In genomic region chr1:156675715-156676311, GRCh38 we compare ENCODE assay signal across 9 cellular contexts. TPM values are rescaled to one million over a fixed set of nuclear protein-coding genes. Genes with fewer than 3 reads are reported as not detected.
A peak's percentile ranks its signal among the peaks of the same experiment; 100 is the strongest.
DNase-seq lines count a peak whose midpoint lies in the region; ATAC-seq and TF ChIP-seq lines count a peak whose summit lies in the region.
"Had no signal": no experiment of that assay in that cellular context is flagged by ENCODE, and none has a peak within 500 bp of the region (broad histone marks: within the 10 kb centered on the region; RNA-seq: fewer than 3 reads in every experiment).

No MANE protein-coding gene starts in this region.

- peaks cover 0 to 59% of the 10 kb centered on the region in 2 donors for H3K4me1 ChIP-seq in right atrium auricular region
- peaks cover 9% of the 10 kb centered on the region for H3K4me1 ChIP-seq in rectal smooth muscle tissue (ENCODE audit: control insufficient read depth, insufficient read depth, low read length)

- H3K9me3 Mint-ChIP-seq in activated T-cell treated with anti-CD3 and anti-CD28 coated beads, Interleukin-2, amount 50 U/mL, for 72 hours, result no peaks in the 10 kb centered on the region

- H3K9ac ChIP-seq in rectal smooth muscle tissue (ENCODE audit: low read length), result no peak overlapping the region

- H3K4me3 ChIP-seq in right atrium auricular region, result peak overlapping the region; percentile 71 to 72
- H3K4me3 ChIP-seq in rectal smooth muscle tissue (ENCODE audit: low read length), result peak overlapping the region; percentile 42

- no peak for ATAC-seq in activated T-cell treated with anti-CD3 and anti-CD28 coated beads, Interleukin-2, amount 50 U/mL, for 72 hours (replicated peaks in 1 of 2)
- ATAC-seq in HG03342 (IDR thresholded peaks at IDR 0.05; ENCODE audit: unreplicated experiment), result no peak

- H3K27me3 ChIP-seq in right atrium auricular region (no peaks in the 10 kb centered on the region), rectal smooth muscle tissue (ENCODE audit: control insufficient read depth, insufficient read depth, low read length) (peaks cover 7% of the 10 kb centered on the region)

- no peak for TF ChIP-seq CTCF in right atrium auricular region (IDR thresholded peaks at IDR 0.05)

- H3K27ac ChIP-seq in right atrium auricular region (peak overlapping the region; percentile 90 to 96), rectal smooth muscle tissue (ENCODE audit: low read depth, low read length) (no peak overlapping the region)

- H3K36me3 ChIP-seq in right atrium auricular region, result peaks cover 36% of the 10 kb centered on the region
- no peaks in the 10 kb centered on the region for H3K36me3 ChIP-seq in rectal smooth muscle tissue (ENCODE audit: control insufficient read depth, insufficient read depth, low read length)

- DNase-seq in ELF-1 (ENCODE audit: low read depth, low spot score) (peak; percentile 69), UCSD-AML1 (lab: John Stamatoyannopoulos, UW; ENCODE audit: unreplicated experiment) (peak; percentile 38), right atrium auricular region (ENCODE audit: low spot score) (no peak), HPDE6-E6E7 (ENCODE audit: extremely low spot score) (no peak), ureter (ENCODE audit: low spot score) (no peak)
- DNase-seq in activated T-cell treated with anti-CD3 and anti-CD28 coated beads, Interleukin-2, amount 50 U/mL, for 72 hours, result no peak

- no peaks in the 10 kb centered on the region for H3K36me3 Mint-ChIP-seq in activated T-cell treated with anti-CD3 and anti-CD28 coated beads, Interleukin-2, amount 50 U/mL, for 72 hours (ENCODE audit: insufficient read depth in 2 of 2)

- H3K4me3 Mint-ChIP-seq in activated T-cell treated with anti-CD3 and anti-CD28 coated beads, Interleukin-2, amount 50 U/mL, for 72 hours, result no peak overlapping the region

- H3K9me3 ChIP-seq in right atrium auricular region, result no peaks in the 10 kb centered on the region

- H3K27me3 Mint-ChIP-seq in activated T-cell treated with anti-CD3 and anti-CD28 coated beads, Interleukin-2, amount 50 U/mL, for 72 hours (ENCODE audit: low read depth), result peaks cover 70% of the 10 kb centered on the region

- peaks cover 16% of the 10 kb centered on the region for H3K4me1 Mint-ChIP-seq in activated T-cell treated with anti-CD3 and anti-CD28 coated beads, Interleukin-2, amount 50 U/mL, for 72 hours (ENCODE audit: low read depth)

- H3K27ac Mint-ChIP-seq in activated T-cell treated with anti-CD3 and anti-CD28 coated beads, Interleukin-2, amount 50 U/mL, for 72 hours, result no peak overlapping the region

RNA-seq across cellular contexts. Expression of gene NES, which starts 1.4 kb away (rescaled TPM):
- total RNA-seq in right atrium auricular region, result 100 to 1,000 TPM; 134 to 173 TPM
- total RNA-seq in ureter, result 42.4 TPM
- total RNA-seq in activated T-cell treated with anti-CD3 and anti-CD28 coated beads, Interleukin-2, amount 50 U/mL, for 72 hours, result under 1 TPM in 1 of 2 donors, not detected in 1; 0.05 TPM

RNA-seq across cellular contexts. Expression of gene CRABP2, which starts 29.6 kb away (rescaled TPM):
- total RNA-seq in right atrium auricular region (1 to 10 TPM in 1 of 2 donors, under 1 TPM in 1; 0.67 to 2.5 TPM), ureter (229 TPM)
- total RNA-seq in activated T-cell treated with anti-CD3 and anti-CD28 coated beads, Interleukin-2, amount 50 U/mL, for 72 hours, result 1 to 10 TPM; 2.5 TPM

RNA-seq across cellular contexts. Expression of gene BCAN, which starts 33.9 kb away (rescaled TPM):
- total RNA-seq in right atrium auricular region (not detected), ureter (1.1 TPM)
- total RNA-seq in activated T-cell treated with anti-CD3 and anti-CD28 coated beads, Interleukin-2, amount 50 U/mL, for 72 hours, result under 1 TPM in 1 of 2 donors, not detected in 1; 0.10 TPM
- total RNA-seq: Daoy had no signal

RNA-seq across cellular contexts. Expression of gene METTL25B, which starts 52.5 kb away (rescaled TPM):
- 10 to 100 TPM in 1 of 2 donors, 1 to 10 TPM in 1; 7.4 to 15.6 TPM for total RNA-seq in right atrium auricular region
- total RNA-seq in ureter, result 49.5 TPM
- total RNA-seq in activated T-cell treated with anti-CD3 and anti-CD28 coated beads, Interleukin-2, amount 50 U/mL, for 72 hours, result 100 to 1,000 TPM in 1 of 2 donors, 10 to 100 TPM in 1; 90.5 to 100 TPM

RNA-seq across cellular contexts. Expression of gene ISG20L2, which starts 52.8 kb away (rescaled TPM):
- 10 to 100 TPM; 13.6 to 18.0 TPM for total RNA-seq in right atrium auricular region
- total RNA-seq in ureter, result 42.7 TPM
- 10 to 100 TPM; 36.3 to 37.1 TPM for total RNA-seq in activated T-cell treated with anti-CD3 and anti-CD28 coated beads, Interleukin-2, amount 50 U/mL, for 72 hours

Comparison
In these comparisons a context has a peak if more than half of its experiments do, and no peak if none do; other contexts are left out.
1. DNase-seq: peak in ELF-1 (single experiment) and UCSD-AML1 (single experiment); none in right atrium auricular region (single experiment), HPDE6-E6E7 (single experiment), ureter (single experiment) and activated T-cell treated with anti-CD3 and anti-CD28 coated beads, Interleukin-2, amount 50 U/mL, for 72 hours (0 of 2).
2. RNA of gene NES, which starts 1.4 kb away (total RNA-seq): 134 to 173 TPM in right atrium auricular region and 42.4 TPM in ureter (single experiment); 0.05 TPM in activated T-cell treated with anti-CD3 and anti-CD28 coated beads, Interleukin-2, amount 50 U/mL, for 72 hours; every median in the first group is over 10 times any median in the second.
3. RNA of gene CRABP2, which starts 29.6 kb away (total RNA-seq): 229 TPM in ureter (single experiment); 2.5 TPM in activated T-cell treated with anti-CD3 and anti-CD28 coated beads, Interleukin-2, amount 50 U/mL, for 72 hours and 0.67 to 2.5 TPM in right atrium auricular region; every median in the first group is over 10 times any median in the second.